1 cellular context compared by ENCODE assay signal in the genomic region with DNA sequence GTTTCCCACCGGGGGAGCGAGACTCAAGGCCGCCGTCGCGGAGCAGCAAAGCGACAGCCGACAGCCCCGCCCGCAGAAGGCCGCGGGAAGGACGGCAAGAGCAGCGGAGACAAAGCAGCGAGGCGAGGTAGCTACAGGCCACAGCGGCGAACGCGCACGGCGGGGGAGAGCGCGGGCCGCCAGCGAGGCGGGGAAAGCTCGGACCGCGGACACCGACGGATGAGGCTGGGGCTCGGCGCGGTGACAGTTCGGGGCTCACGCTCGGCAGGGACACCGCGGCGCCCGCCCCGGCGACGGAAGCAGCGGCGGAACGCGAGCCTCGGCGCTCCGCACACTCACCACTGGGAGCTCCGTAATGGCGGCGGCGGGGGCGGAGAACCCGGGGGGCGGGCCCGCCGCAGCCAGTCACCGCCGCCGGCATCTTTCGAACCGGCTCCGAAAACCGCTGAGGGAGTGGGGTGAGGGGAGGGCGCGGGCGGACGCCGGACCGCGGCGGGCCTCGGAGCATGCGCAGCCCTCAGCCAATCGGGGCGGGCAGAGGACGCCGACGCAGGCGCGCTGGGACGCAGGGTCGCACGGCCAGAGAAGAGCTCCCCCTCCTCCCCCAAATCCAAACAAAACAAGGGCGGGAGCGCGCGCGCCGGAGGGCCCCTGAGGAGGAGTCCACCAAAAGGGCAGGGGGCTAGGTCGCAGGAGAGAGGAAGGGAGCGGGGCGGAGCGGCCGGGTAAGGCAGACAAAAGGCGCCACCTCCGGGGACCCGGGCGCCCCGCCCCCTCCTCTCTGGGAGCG.
TF ChIP-seq lines count a peak whose summit lies in the region.

No MANE protein-coding gene starts in this region.

TF ChIP-seq in GM23338, 12 proteins besides CTCF, POLR2A, EP300 and RAD21 (continued from another document):
- TF ChIP-seq, protein P1, sequence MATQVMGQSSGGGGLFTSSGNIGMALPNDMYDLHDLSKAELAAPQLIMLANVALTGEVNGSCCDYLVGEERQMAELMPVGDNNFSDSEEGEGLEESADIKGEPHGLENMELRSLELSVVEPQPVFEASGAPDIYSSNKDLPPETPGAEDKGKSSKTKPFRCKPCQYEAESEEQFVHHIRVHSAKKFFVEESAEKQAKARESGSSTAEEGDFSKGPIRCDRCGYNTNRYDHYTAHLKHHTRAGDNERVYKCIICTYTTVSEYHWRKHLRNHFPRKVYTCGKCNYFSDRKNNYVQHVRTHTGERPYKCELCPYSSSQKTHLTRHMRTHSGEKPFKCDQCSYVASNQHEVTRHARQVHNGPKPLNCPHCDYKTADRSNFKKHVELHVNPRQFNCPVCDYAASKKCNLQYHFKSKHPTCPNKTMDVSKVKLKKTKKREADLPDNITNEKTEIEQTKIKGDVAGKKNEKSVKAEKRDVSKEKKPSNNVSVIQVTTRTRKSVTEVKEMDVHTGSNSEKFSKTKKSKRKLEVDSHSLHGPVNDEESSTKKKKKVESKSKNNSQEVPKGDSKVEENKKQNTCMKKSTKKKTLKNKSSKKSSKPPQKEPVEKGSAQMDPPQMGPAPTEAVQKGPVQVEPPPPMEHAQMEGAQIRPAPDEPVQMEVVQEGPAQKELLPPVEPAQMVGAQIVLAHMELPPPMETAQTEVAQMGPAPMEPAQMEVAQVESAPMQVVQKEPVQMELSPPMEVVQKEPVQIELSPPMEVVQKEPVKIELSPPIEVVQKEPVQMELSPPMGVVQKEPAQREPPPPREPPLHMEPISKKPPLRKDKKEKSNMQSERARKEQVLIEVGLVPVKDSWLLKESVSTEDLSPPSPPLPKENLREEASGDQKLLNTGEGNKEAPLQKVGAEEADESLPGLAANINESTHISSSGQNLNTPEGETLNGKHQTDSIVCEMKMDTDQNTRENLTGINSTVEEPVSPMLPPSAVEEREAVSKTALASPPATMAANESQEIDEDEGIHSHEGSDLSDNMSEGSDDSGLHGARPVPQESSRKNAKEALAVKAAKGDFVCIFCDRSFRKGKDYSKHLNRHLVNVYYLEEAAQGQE (IDR thresholded peaks at IDR 0.05; ENCODE audit: unreplicated experiment), result no peak
- TF ChIP-seq, protein P2, sequence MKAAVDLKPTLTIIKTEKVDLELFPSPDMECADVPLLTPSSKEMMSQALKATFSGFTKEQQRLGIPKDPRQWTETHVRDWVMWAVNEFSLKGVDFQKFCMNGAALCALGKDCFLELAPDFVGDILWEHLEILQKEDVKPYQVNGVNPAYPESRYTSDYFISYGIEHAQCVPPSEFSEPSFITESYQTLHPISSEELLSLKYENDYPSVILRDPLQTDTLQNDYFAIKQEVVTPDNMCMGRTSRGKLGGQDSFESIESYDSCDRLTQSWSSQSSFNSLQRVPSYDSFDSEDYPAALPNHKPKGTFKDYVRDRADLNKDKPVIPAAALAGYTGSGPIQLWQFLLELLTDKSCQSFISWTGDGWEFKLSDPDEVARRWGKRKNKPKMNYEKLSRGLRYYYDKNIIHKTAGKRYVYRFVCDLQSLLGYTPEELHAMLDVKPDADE (IDR thresholded peaks at IDR 0.05), result no peak
- TF ChIP-seq STAT1 (IDR thresholded peaks at IDR 0.05; ENCODE audit: unreplicated experiment), result no peak
- no peak for TF ChIP-seq ZNF114 (CRISPR knock-in tag; IDR thresholded peaks at IDR 0.05)
